Comparison of ENCODE assay signal across 8 cellular contexts in the genomic region with DNA sequence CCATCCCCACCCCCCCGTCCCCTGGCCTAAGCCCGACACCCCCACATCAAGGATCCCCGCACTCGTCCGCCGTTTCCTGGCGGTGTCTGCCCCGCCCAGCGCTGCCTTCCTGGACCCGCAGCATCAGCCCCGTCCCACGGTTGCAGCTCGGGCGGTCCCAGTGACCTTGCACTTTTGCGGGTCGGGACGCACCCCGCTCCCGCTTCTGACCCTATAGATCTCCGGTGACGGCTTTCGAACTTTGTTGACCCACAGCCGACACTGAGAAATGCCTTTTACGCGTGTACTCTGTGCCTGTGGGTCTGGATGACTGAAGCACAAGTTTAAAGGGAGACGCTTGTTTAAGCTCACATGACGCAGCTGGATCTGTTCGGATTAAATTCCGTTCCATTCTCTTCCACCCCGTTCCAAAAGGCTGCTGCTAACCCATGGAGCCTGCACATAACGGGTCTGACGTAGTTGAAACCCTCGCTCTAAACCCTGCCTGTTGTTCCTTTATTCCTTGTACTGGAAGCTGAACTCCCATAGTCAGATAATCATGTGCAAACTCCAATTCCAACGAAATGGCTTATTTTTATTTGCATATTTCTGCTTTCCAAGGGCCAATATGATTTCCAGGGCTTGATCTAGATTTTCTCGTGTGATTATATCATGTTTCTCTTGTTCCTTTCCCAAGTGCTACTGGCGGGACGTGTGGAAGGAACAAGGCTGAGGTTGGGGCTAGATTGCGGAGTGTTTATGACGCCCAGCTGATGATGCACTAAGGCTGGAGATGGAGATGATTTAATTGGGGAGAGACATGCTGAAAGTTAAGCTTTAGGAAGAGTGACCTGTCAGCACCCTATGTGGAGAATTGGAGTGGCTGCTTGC. TPM values are rescaled to one million over a fixed set of nuclear protein-coding genes. Genes with fewer than 3 reads are reported as not detected.
DNase-seq lines count a peak whose midpoint lies in the region; ATAC-seq and TF ChIP-seq lines count a peak whose summit lies in the region.

No MANE protein-coding gene starts in this region.

- H3K27ac ChIP-seq in CD8-positive, alpha-beta memory T cell (ENCODE audit: low read depth, low read length): peak overlapping the region; percentile 73
- H3K27ac ChIP-seq in GM23248: peak overlapping the region; percentile 76

- CTCF ChIA-PET in CD8-positive, alpha-beta memory T cell (lab: Charles Lee): interaction anchor here (0.8 to 2.6 kb wide), 8 partner anchors 7 to 44 kb away, joined by 3 to 13 read pairs (median 9); a partner anchor contains a TSS

- in situ Hi-C loops in GM23248 (cut with MboI): no loop called here

- H3K36me3 ChIP-seq in CD8-positive, alpha-beta memory T cell (ENCODE audit: insufficient read depth, low read length): no peaks in the 10 kb centered on the region
- peaks cover 5% of the 10 kb centered on the region; the same call in 1 of the 2 replicates for H3K36me3 ChIP-seq in GM23248 (ENCODE audit: low read depth)

- no peak for TF ChIP-seq CTCF in NB4 (IDR thresholded peaks at IDR 0.05; ENCODE audit: low read depth, low read length)
- TF ChIP-seq CTCF in type B pancreatic cell (conservative IDR thresholded peaks at IDR 0.05): no peak

- peaks cover 0 to 33% (median 2%) of the 10 kb centered on the region in 3 donors for H3K36me3 Mint-ChIP-seq in CD8-positive, alpha-beta memory T cell
- H3K36me3 Mint-ChIP-seq in activated T-cell treated with anti-CD3 and anti-CD28 coated beads, Interleukin-2, amount 50 U/mL, for 72 hours (ENCODE audit: insufficient read depth in 2 of 2): peaks cover 2 to 4% of the 10 kb centered on the region in 2 donors
- H3K36me3 Mint-ChIP-seq in naive thymus-derived CD8-positive, alpha-beta T cell: peaks cover 0 to 23% (median 0%) of the 10 kb centered on the region in 3 donors
- peaks cover 3% of the 10 kb centered on the region for H3K36me3 Mint-ChIP-seq in type B pancreatic cell

- H3K4me1 Mint-ChIP-seq in CD8-positive, alpha-beta memory T cell: peaks cover 19 to 30% (median 22%) of the 10 kb centered on the region in 3 donors
- peaks cover 41% of the 10 kb centered on the region for H3K4me1 Mint-ChIP-seq in activated T-cell treated with anti-CD3 and anti-CD28 coated beads, Interleukin-2, amount 50 U/mL, for 72 hours (ENCODE audit: low read depth)
- H3K4me1 Mint-ChIP-seq in naive thymus-derived CD8-positive, alpha-beta T cell: peaks cover 14 to 34% (median 26%) of the 10 kb centered on the region in 4 donors
- H3K4me1 Mint-ChIP-seq in type B pancreatic cell (ENCODE audit: unreplicated experiment): peaks cover 15% of the 10 kb centered on the region

- TF ChIP-seq POLR2A in NB4 (IDR thresholded peaks at IDR 0.05; ENCODE audit: extremely low read depth, insufficient read length): no peak

- no peaks in the 10 kb centered on the region for H3K27me3 Mint-ChIP-seq in CD8-positive, alpha-beta memory T cell
- H3K27me3 Mint-ChIP-seq in activated T-cell treated with anti-CD3 and anti-CD28 coated beads, Interleukin-2, amount 50 U/mL, for 72 hours (ENCODE audit: low read depth): no peaks in the 10 kb centered on the region
- H3K27me3 Mint-ChIP-seq in naive thymus-derived CD8-positive, alpha-beta T cell: no peaks in the 10 kb centered on the region
- peaks cover 4% of the 10 kb centered on the region for H3K27me3 Mint-ChIP-seq in type B pancreatic cell

- H3K9me3 Mint-ChIP-seq in CD8-positive, alpha-beta memory T cell: no peaks in the 10 kb centered on the region
- H3K9me3 Mint-ChIP-seq in activated T-cell treated with anti-CD3 and anti-CD28 coated beads, Interleukin-2, amount 50 U/mL, for 72 hours: no peaks in the 10 kb centered on the region
- H3K9me3 Mint-ChIP-seq in naive thymus-derived CD8-positive, alpha-beta T cell: no peaks in the 10 kb centered on the region
- H3K9me3 Mint-ChIP-seq in type B pancreatic cell: no peaks in the 10 kb centered on the region

- WGBS in GM23248 (ENCODE audit: low coverage in 1 of 2, low lambda C conversion rate in 2 of 2, missing lambda C conversion rate in 2 of 2), 2 experiments: 2 to 3% methylated on average over 31 to 39 of the region's 39 CpGs

- H3K4me3 ChIP-seq in CD8-positive, alpha-beta memory T cell (ENCODE audit: low read length): peak overlapping the region; percentile 96
- H3K4me3 ChIP-seq in GM23248: peak overlapping the region; percentile 82
- H3K4me3 ChIP-seq in NB4 (ENCODE audit: low read depth, low read length): peak overlapping the region; percentile 71

- peak overlapping the region; percentile 81 to 95 (median 93) for H3K27ac Mint-ChIP-seq in CD8-positive, alpha-beta memory T cell
- H3K27ac Mint-ChIP-seq in activated T-cell treated with anti-CD3 and anti-CD28 coated beads, Interleukin-2, amount 50 U/mL, for 72 hours: peak overlapping the region; percentile 2
- peak overlapping the region; percentile 49 to 96 (median 92) for H3K27ac Mint-ChIP-seq in naive thymus-derived CD8-positive, alpha-beta T cell
- peak overlapping the region; percentile 83 for H3K27ac Mint-ChIP-seq in type B pancreatic cell

- peaks cover 25% of the 10 kb centered on the region for H3K79me2 ChIP-seq in GM23248 (ENCODE audit: insufficient read depth)

- H3K9me3 ChIP-seq in CD8-positive, alpha-beta memory T cell (ENCODE audit: low read length): no peaks in the 10 kb centered on the region
- H3K9me3 ChIP-seq in GM23248 (ENCODE audit: low read depth): no peaks in the 10 kb centered on the region

- ATAC-seq in activated T-cell treated with anti-CD3 and anti-CD28 coated beads, Interleukin-2, amount 50 U/mL, for 72 hours (replicated peaks in 1 of 2): peak; percentile 47 to 48
- ATAC-seq in naive thymus-derived CD8-positive, alpha-beta T cell: peak; percentile 20 to 27
- no peak for ATAC-seq in HG03342 (IDR thresholded peaks at IDR 0.05; ENCODE audit: unreplicated experiment)

- H3K4me2 ChIP-seq in GM23248 (ENCODE audit: unreplicated experiment): peak overlapping the region; percentile 97

- H4K20me1 ChIP-seq in GM23248 (ENCODE audit: insufficient read depth): no peaks in the 10 kb centered on the region

- peak overlapping the region; percentile 84 for H3K9ac ChIP-seq in GM23248

- no peaks in the 10 kb centered on the region for H3K27me3 ChIP-seq in CD8-positive, alpha-beta memory T cell (ENCODE audit: insufficient read depth, low read length, poor library complexity, severe bottlenecking)
- no peaks in the 10 kb centered on the region for H3K27me3 ChIP-seq in GM23248 (replicated peaks; ENCODE audit: insufficient read depth)

- H3K4me1 ChIP-seq in CD8-positive, alpha-beta memory T cell (ENCODE audit: insufficient read depth, low read length): peaks cover 16% of the 10 kb centered on the region
- peaks cover 22% of the 10 kb centered on the region for H3K4me1 ChIP-seq in GM23248 (ENCODE audit: insufficient read depth)

- H3K9me2 ChIP-seq in GM23248 (ENCODE audit: insufficient read depth): no peaks in the 10 kb centered on the region

- H3F3A ChIP-seq in GM23248 (ENCODE audit: insufficient read depth): peaks cover 18% of the 10 kb centered on the region

- POLR2A ChIA-PET in CD8-positive, alpha-beta memory T cell (lab: Charles Lee): interaction anchor here (1.3 to 3.6 kb wide), 2 partner anchors 30 to 68 kb away, joined by 5 to 33 read pairs; a partner anchor contains a TSS
- POLR2A ChIA-PET in naive thymus-derived CD8-positive, alpha-beta T cell (lab: Charles Lee): interaction anchor here (0.5 to 3.6 kb wide), 12 partner anchors 9 to 397 kb away, joined by 3 to 53 read pairs (median 6); a partner anchor contains a TSS

- H2AFZ ChIP-seq in GM23248: peak overlapping the region; percentile 81

- H3K4me3 Mint-ChIP-seq in CD8-positive, alpha-beta memory T cell: peak overlapping the region; percentile 87 to 96 (median 91)
- peak overlapping the region; percentile 89 to 95 for H3K4me3 Mint-ChIP-seq in activated T-cell treated with anti-CD3 and anti-CD28 coated beads, Interleukin-2, amount 50 U/mL, for 72 hours
- H3K4me3 Mint-ChIP-seq in naive thymus-derived CD8-positive, alpha-beta T cell: peak overlapping the region; percentile 83 to 97 (median 92)
- H3K4me3 Mint-ChIP-seq in type B pancreatic cell: peak overlapping the region; percentile 94

- peak in 4 of 5 donors; percentile 18 to 34 (median 28) for DNase-seq in CD8-positive, alpha-beta memory T cell
- DNase-seq in GM23248 (peak; percentile 84), NB4 (ENCODE audit: low read depth) (peak; percentile 37), fibroblast of gingiva (ENCODE audit: low read depth) (peak; percentile 75), type B pancreatic cell (ENCODE audit: extremely low spot score, unreplicated experiment) (no peak)
- peak; percentile 55 to 58 for DNase-seq in activated T-cell treated with anti-CD3 and anti-CD28 coated beads, Interleukin-2, amount 50 U/mL, for 72 hours
- peak in 6 of 10 donors; percentile 9 to 47 (median 31) for DNase-seq in naive thymus-derived CD8-positive, alpha-beta T cell

RNA-seq across cellular contexts. Expression of a gene that starts 0.8 kb away (rescaled TPM):
- total RNA-seq in CD8-positive, alpha-beta memory T cell: 10 to 100 TPM; 37.2 to 39.8 TPM
- 20.9 TPM for polyA plus RNA-seq in CD8-positive, alpha-beta memory T cell
- total RNA-seq in GM23248 (2014; rRNA removed; shearing (Covaris generic)): 43.3 and 44.7 TPM in 2 replicates
- polyA plus RNA-seq in GM23248 (2016; fragmentation: Nextera tagmentation; extraction: Ambion mirVana): 16.0 and 18.7 TPM in 2 replicates
- total RNA-seq in activated T-cell treated with anti-CD3 and anti-CD28 coated beads, Interleukin-2, amount 50 U/mL, for 72 hours: 10 to 100 TPM; 68.5 to 76.4 TPM
- total RNA-seq in naive thymus-derived CD8-positive, alpha-beta T cell: 100 to 1,000 TPM; 109 to 113 TPM
- 10 to 100 TPM in 2 of 3 donors, 1 to 10 TPM in 1; 5.9 to 18.4 (median 13.5) TPM for polyA plus RNA-seq in naive thymus-derived CD8-positive, alpha-beta T cell
- total RNA-seq in type B pancreatic cell (ENCODE audit: low replicate concordance): 17.8 and 28.6 TPM in 2 replicates

RNA-seq across cellular contexts. Expression of a gene that starts 29.6 kb away (rescaled TPM):
- total RNA-seq in CD8-positive, alpha-beta memory T cell: 10 to 100 TPM; 24.7 to 27.2 TPM
- polyA plus RNA-seq in CD8-positive, alpha-beta memory T cell: 24.0 TPM
- 60.3 and 112 TPM in 2 replicates for total RNA-seq in GM23248 (2014; rRNA removed; shearing (Covaris generic))
- polyA plus RNA-seq in GM23248 (2016; fragmentation: Nextera tagmentation; extraction: Ambion mirVana): 48.6 and 53.6 TPM in 2 replicates
- total RNA-seq in activated T-cell treated with anti-CD3 and anti-CD28 coated beads, Interleukin-2, amount 50 U/mL, for 72 hours: 10 to 100 TPM; 26.4 to 29.1 TPM
- total RNA-seq in naive thymus-derived CD8-positive, alpha-beta T cell: 10 to 100 TPM; 22.2 to 26.0 TPM
- polyA plus RNA-seq in naive thymus-derived CD8-positive, alpha-beta T cell: 10 to 100 TPM; 18.0 to 28.8 (median 26.5) TPM
- total RNA-seq in type B pancreatic cell (ENCODE audit: low replicate concordance): 43.1 and 45.9 TPM in 2 replicates

RNA-seq across cellular contexts. Expression of a gene that starts 51.5 kb away (rescaled TPM):
- total RNA-seq in CD8-positive, alpha-beta memory T cell: not detected
- polyA plus RNA-seq in CD8-positive, alpha-beta memory T cell: not detected
- not detected in 2 replicates for total RNA-seq in GM23248 (2014; rRNA removed; shearing (Covaris generic))
- polyA plus RNA-seq in GM23248 (2016; fragmentation: Nextera tagmentation; extraction: Ambion mirVana): not detected in 2 replicates
- total RNA-seq in activated T-cell treated with anti-CD3 and anti-CD28 coated beads, Interleukin-2, amount 50 U/mL, for 72 hours: under 1 TPM; 0.12 TPM
- total RNA-seq in naive thymus-derived CD8-positive, alpha-beta T cell: not detected
- polyA plus RNA-seq in naive thymus-derived CD8-positive, alpha-beta T cell: not detected
- 4.5 and 7.7 TPM in 2 replicates for total RNA-seq in type B pancreatic cell (ENCODE audit: low replicate concordance)

RNA-seq across cellular contexts. Expression of a gene that starts 54.6 kb away (rescaled TPM):
- total RNA-seq in CD8-positive, alpha-beta memory T cell: not detected
- not detected for polyA plus RNA-seq in CD8-positive, alpha-beta memory T cell
- not detected in 2 replicates for total RNA-seq in GM23248 (2014; rRNA removed; shearing (Covaris generic))
- polyA plus RNA-seq in GM23248 (2016; fragmentation: Nextera tagmentation; extraction: Ambion mirVana): not detected in 2 replicates
- 1 to 10 TPM in 1 of 2 donors, not detected in 1; 1.1 TPM for total RNA-seq in activated T-cell treated with anti-CD3 and anti-CD28 coated beads, Interleukin-2, amount 50 U/mL, for 72 hours
- not detected for total RNA-seq in naive thymus-derived CD8-positive, alpha-beta T cell
- polyA plus RNA-seq in naive thymus-derived CD8-positive, alpha-beta T cell: not detected
- total RNA-seq in type B pancreatic cell (ENCODE audit: low replicate concordance): 42.5 and 56.8 TPM in 2 replicates

RNA-seq across cellular contexts. Expression of a gene that starts 56.6 kb away (rescaled TPM):
- 10 to 100 TPM; 38.7 to 39.0 TPM for total RNA-seq in CD8-positive, alpha-beta memory T cell
- polyA plus RNA-seq in CD8-positive, alpha-beta memory T cell: 1.5 TPM
- total RNA-seq in GM23248 (2014; rRNA removed; shearing (Covaris generic)): 7.7 and 11.3 TPM in 2 replicates
- 5.1 and 5.6 TPM in 2 replicates for polyA plus RNA-seq in GM23248 (2016; fragmentation: Nextera tagmentation; extraction: Ambion mirVana)
- total RNA-seq in activated T-cell treated with anti-CD3 and anti-CD28 coated beads, Interleukin-2, amount 50 U/mL, for 72 hours: 10 to 100 TPM; 31.9 to 40.0 TPM
- under 1 TPM; 0.27 to 0.60 TPM for total RNA-seq in naive thymus-derived CD8-positive, alpha-beta T cell
- polyA plus RNA-seq in naive thymus-derived CD8-positive, alpha-beta T cell: under 1 TPM in 2 of 3 donors, not detected in 1; 0.28 to 0.79 TPM
- 18.1 and 23.8 TPM in 2 replicates for total RNA-seq in type B pancreatic cell (ENCODE audit: low replicate concordance)

Comparison
In these comparisons a context has a peak if more than half of its experiments do, and no peak if none do; other contexts are left out.
1. H3K27ac Mint-ChIP-seq: peak in every context shown above with its lines; median percentile 93 in CD8-positive, alpha-beta memory T cell; 92 in naive thymus-derived CD8-positive, alpha-beta T cell; 83 in type B pancreatic cell; 2 in activated T-cell treated with anti-CD3 and anti-CD28 coated beads, Interleukin-2, amount 50 U/mL, for 72 hours.